In the genomic region with DNA sequence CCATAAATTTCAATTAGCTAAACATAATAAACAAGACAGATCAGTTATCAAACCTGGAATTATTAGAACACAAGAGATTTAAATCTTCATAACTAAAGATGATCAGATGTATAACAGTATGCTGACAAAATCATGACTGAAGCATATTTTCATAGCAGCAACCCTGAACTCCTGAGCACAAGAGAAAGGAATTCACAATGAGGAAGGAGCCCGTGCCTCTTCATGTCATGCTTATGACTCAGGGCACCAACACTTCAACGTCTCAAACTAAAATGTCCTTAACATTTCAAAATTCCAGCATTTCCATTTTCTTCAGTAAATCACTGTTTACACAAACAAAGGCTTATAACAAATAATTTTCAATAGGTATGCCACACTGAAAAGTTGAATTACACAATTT, we compare ENCODE assay signal across 11 cellular contexts. TPM values are rescaled to one million over a fixed set of nuclear protein-coding genes. Genes with fewer than 3 reads are reported as not detected.
DNase-seq lines count a peak whose midpoint lies in the region; FAIRE-seq and TF ChIP-seq lines count a peak whose summit lies in the region.
"Had no signal": no experiment of that assay in that cellular context is flagged by ENCODE, and none has a peak within 500 bp of the region (broad histone marks: within the 10 kb centered on the region; RNA-seq: fewer than 3 reads in every experiment).

No MANE protein-coding gene starts in this region.

- POLR2A ChIA-PET in MCF 10A (lab: Yijun Ruan, JAX) = interaction anchor here (0.6 to 3.7 kb wide), 2 partner anchors 73 to 159 kb away, joined by 3 to 20 read pairs; a partner anchor contains a TSS

- intact Hi-C loops in MCF 10A (cut with micrococcal nuclease) = no loop called here
- intact Hi-C loops in breast epithelium (cut with DNase I; ENCODE audit: low total_unique reads) = no loop called here

- CTCF ChIA-PET in MCF 10A (lab: Yijun Ruan, JAX) = interaction anchor here (0.7 kb wide), 1 partner anchor 475 kb away, joined by 5 read pairs; no protein-coding TSS in a partner anchor

- H3K27me3 ChIP-seq in breast epithelium = no peaks in the 10 kb centered on the region
- H3K27me3 ChIP-seq: BE2C, pancreas had no signal

- H3K9me3 ChIP-seq in breast epithelium = no peaks in the 10 kb centered on the region
- H3K9me3 ChIP-seq: BE2C, pancreas had no signal

- no peaks in the 10 kb centered on the region for H3K27me3 Mint-ChIP-seq in MCF 10A (ENCODE audit: insufficient read depth, unreplicated experiment)
- H3K27me3 Mint-ChIP-seq: activated naive CD8-positive, alpha-beta T cell had no signal

- TF ChIP-seq CTCF in MCF 10A (IDR thresholded peaks at IDR 0.05; ENCODE audit: unreplicated experiment) = no peak
- TF ChIP-seq CTCF in breast epithelium (IDR thresholded peaks at IDR 0.05) = no peak
- TF ChIP-seq CTCF in D721Med (IDR thresholded peaks at IDR 0.05; ENCODE audit: insufficient read depth, missing control alignments) = no peak
- TF ChIP-seq CTCF in GM20000 (IDR thresholded peaks at IDR 0.05; ENCODE audit: extremely low read depth, missing control alignments) = no peak

- peaks cover 9% of the 10 kb centered on the region for H3K9me3 Mint-ChIP-seq in MCF 10A (ENCODE audit: unreplicated experiment)

- FAIRE-seq in frontal cortex (lab: Jason Lieb, UNC) (peak; percentile 50), D721Med (lab: Jason Lieb, UNC) (no peak)
- FAIRE-seq: pancreas had no signal

- no peaks in the 10 kb centered on the region for H3K36me3 ChIP-seq in breast epithelium
- H3K36me3 ChIP-seq: BE2C, pancreas had no signal

- no peak overlapping the region for H3K27ac ChIP-seq in breast epithelium
- H3K27ac ChIP-seq: pancreas had no signal

- DNase-seq in MCF 10A (ENCODE audit: unreplicated experiment) (peak; percentile 59), breast epithelium (ENCODE audit: low spot score in 2 of 2) (no peak), SW 1271 (lab: John Stamatoyannopoulos, UW) (peak; percentile 58 to 82), frontal cortex (ENCODE audit: low spot score in 2 of 2) (no peak), D721Med (ENCODE audit: insufficient read length, low spot score) (no peak), GM20000 (ENCODE audit: low spot score) (no peak), NK-92 (lab: John Stamatoyannopoulos, UW; ENCODE audit: unreplicated experiment) (no peak)
- no peak for DNase-seq in stimulated activated CD4-positive, alpha-beta T cell treated with anti-CD3 and anti-CD28 coated beads, Interleukin-12 subunit alpha, Interleukin-12 subunit beta, amount 100 ng/mL, for 4 hours
- DNase-seq: BE2C, pancreas had no signal

- TF ChIP-seq POLR2A in breast epithelium (IDR thresholded peaks at IDR 0.05) = no peak

- peak overlapping the region; percentile 33 for H3K27ac Mint-ChIP-seq in MCF 10A (ENCODE audit: low read depth, unreplicated experiment)
- H3K27ac Mint-ChIP-seq: activated naive CD8-positive, alpha-beta T cell had no signal

- BruUV-seq in MCF 10A (replicated peaks; lab: Mats Ljungman, UMichigan) = no TSS peak

- H3K36me3 Mint-ChIP-seq in MCF 10A (ENCODE audit: insufficient read depth, unreplicated experiment) = peaks cover 6% of the 10 kb centered on the region

- H3K4me3 ChIP-seq in breast epithelium = no peak overlapping the region
- H3K4me3 ChIP-seq: pancreas had no signal

- no peak overlapping the region for H3K4me3 Mint-ChIP-seq in MCF 10A (ENCODE audit: unreplicated experiment)
- H3K4me3 Mint-ChIP-seq: activated naive CD8-positive, alpha-beta T cell had no signal

- no peaks in the 10 kb centered on the region for H3K4me1 ChIP-seq in breast epithelium

- peaks cover 47% of the 10 kb centered on the region for H3K4me1 Mint-ChIP-seq in MCF 10A (ENCODE audit: insufficient read depth, unreplicated experiment)

RNA-seq across cellular contexts. Expression of a gene that starts 6.7 kb away (rescaled TPM):
- total RNA-seq in MCF 10A (2022) (39.7 and 40.6 TPM in 2 replicates), breast epithelium (10 to 100 TPM; 48.0 to 63.5 (median 48.2) TPM), frontal cortex (42.0 TPM)

Comparison
In these comparisons a context has a peak if more than half of its experiments do, and no peak if none do; other contexts are left out.
1. DNase-seq: peak in MCF 10A (single experiment) and SW 1271 (2 of 2); none in breast epithelium (0 of 2), frontal cortex (0 of 2), D721Med (single experiment), stimulated activated CD4-positive, alpha-beta T cell treated with anti-CD3 and anti-CD28 coated beads, Interleukin-12 subunit alpha, Interleukin-12 subunit beta, amount 100 ng/mL, for 4 hours (single experiment), GM20000 (single experiment) and NK-92 (single experiment).